Comparison of ENCODE assay signal across 8 cellular contexts in the genomic region with DNA sequence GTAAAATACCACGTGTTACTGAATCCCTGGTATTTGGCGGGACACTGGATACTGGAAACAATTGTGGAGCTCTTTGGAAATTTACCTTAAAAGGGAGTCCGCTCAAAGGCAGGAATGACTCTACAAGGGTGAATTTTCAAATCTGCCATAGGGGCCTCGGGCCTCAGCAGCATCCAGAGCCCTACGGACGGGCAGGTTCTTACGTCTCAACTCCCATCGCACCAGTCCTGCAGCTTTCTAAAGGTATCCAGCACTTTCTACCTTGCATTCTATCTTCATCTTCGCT. TPM values are rescaled to one million over a fixed set of nuclear protein-coding genes. Genes with fewer than 3 reads are reported as not detected.
DNase-seq lines count a peak whose midpoint lies in the region; ATAC-seq, FAIRE-seq and TF ChIP-seq lines count a peak whose summit lies in the region.

No MANE protein-coding gene starts in this region.

- H3K27me3 Mint-ChIP-seq in activated CD4-positive, alpha-beta memory T cell treated with anti-CD3 and anti-CD28 coated beads, Interleukin-2, amount 10 ng/mL, durations not matched to agents 7 days and 5 days, result no peaks in the 10 kb centered on the region

- no peak overlapping the region for H2AFZ ChIP-seq in HCT116 (ENCODE audit: low read depth, low read length, poor library complexity, severe bottlenecking)
- peak overlapping the region; percentile 60 for H2AFZ ChIP-seq in hepatocyte

- H3K36me3 Mint-ChIP-seq in activated CD4-positive, alpha-beta memory T cell treated with anti-CD3 and anti-CD28 coated beads, Interleukin-2, amount 10 ng/mL, durations not matched to agents 7 days and 5 days (ENCODE audit: low read depth), result peaks cover 34% of the 10 kb centered on the region

- H3K4me1 ChIP-seq in HCT116 (ENCODE audit: control insufficient read depth in 1 of 2, insufficient read depth in 2 of 2, low read length in 2 of 2), result peaks cover 22 to 34% of the 10 kb centered on the region in 2 experiments
- H3K4me1 ChIP-seq in hepatocyte (ENCODE audit: insufficient read depth), result peaks cover 40% of the 10 kb centered on the region
- H3K4me1 ChIP-seq in small intestine (ENCODE audit: control insufficient read depth in 2 of 2, insufficient read depth in 1 of 2, low read depth in 1 of 2, low read length in 1 of 2), result peaks cover 0 to 6% of the 10 kb centered on the region in 2 donors

- H3K36me3 ChIP-seq in HCT116 (ENCODE audit: control insufficient read depth in 1 of 2, insufficient read depth in 2 of 2, low read length in 2 of 2) (peaks cover 27 to 31% of the 10 kb centered on the region in 2 experiments), hepatocyte (replicated peaks; ENCODE audit: insufficient read depth, low read depth) (no peaks in the 10 kb centered on the region), small intestine (ENCODE audit: control insufficient read depth in 2 of 2, insufficient read depth in 2 of 2, low read length in 2 of 2) (peaks cover 2 to 5% of the 10 kb centered on the region in 2 donors)

- peak overlapping the region; percentile 83 for H3K27ac Mint-ChIP-seq in activated CD4-positive, alpha-beta memory T cell treated with anti-CD3 and anti-CD28 coated beads, Interleukin-2, amount 10 ng/mL, durations not matched to agents 7 days and 5 days

- TF ChIP-seq CTCF in HCT116 (IDR thresholded peaks at IDR 0.05 in 2 of 3, conservative IDR thresholded peaks at IDR 0.05 in 1 of 3; ENCODE audit: borderline replicate concordance in 1 of 3, insufficient read depth in 1 of 3, low read depth in 2 of 3, low read length in 2 of 3), result no peak
- no peak for TF ChIP-seq CTCF in hepatocyte (IDR thresholded peaks at IDR 0.05; ENCODE audit: poor library complexity)

- BruUV-seq in HCT116 (replicated peaks; lab: Mats Ljungman, UMichigan), result TSS peak; percentile 90

- H3K79me2 ChIP-seq in HCT116 (ENCODE audit: insufficient read depth, low read length) (peaks cover 95% of the 10 kb centered on the region), hepatocyte (peaks cover 62% of the 10 kb centered on the region)

- H3K4me3 ChIP-seq in HCT116 (replicated peaks in 1 of 2; ENCODE audit: low read depth in 1 of 2, low read length in 2 of 2) (peak overlapping the region; percentile 90 to 98), hepatocyte (peak overlapping the region; percentile 64), small intestine (ENCODE audit: low read depth in 1 of 2, low read length in 2 of 2) (peak overlapping the region; percentile 80 to 95)

- intact Hi-C loops in HCT116 (cut with micrococcal nuclease) (no loop called here), sciatic nerve (cut with DNase I) (no loop called here), posterior cingulate gyrus (cut with DNase I) (loop anchor here (5.0 kb wide), 1 partner anchor 84 kb away; no protein-coding TSS in a partner anchor)

- H4K20me1 ChIP-seq in HCT116 (ENCODE audit: insufficient read depth) (peaks cover 18% of the 10 kb centered on the region; the same call in 1 of the 2 replicates), hepatocyte (ENCODE audit: insufficient read depth, poor library complexity, severe bottlenecking) (no peaks in the 10 kb centered on the region)

- H3K9me3 ChIP-seq in HCT116 (ENCODE audit: control insufficient read depth in 1 of 2, insufficient read depth in 1 of 2, low read depth in 1 of 2, low read length in 2 of 2) (no peaks in the 10 kb centered on the region), hepatocyte (ENCODE audit: low read depth) (no peaks in the 10 kb centered on the region), small intestine (ENCODE audit: control insufficient read depth, low read depth) (no peaks in the 10 kb centered on the region)

- WGBS in hepatocyte (ENCODE audit: low lambda C conversion rate, missing lambda C conversion rate), result 1% methylated on average over 9 of the region's 9 CpGs
- WGBS in small intestine, 3 donors, result 0 to 1% (median 0%) methylated on average over 9 of the region's 9 CpGs

- H3K27ac ChIP-seq in HCT116 (ENCODE audit: low read depth, low read length) (peak overlapping the region; percentile 94), hepatocyte (peak overlapping the region; percentile 95), small intestine (ENCODE audit: low read depth in 1 of 2, low read length in 1 of 2) (peak overlapping the region; percentile 82 to 98)

- ATAC-seq in HCT116, result no peak
- no peak for ATAC-seq in sciatic nerve

- FAIRE-seq in small intestine (lab: Jason Lieb, UNC), result no peak

- peak overlapping the region; percentile 96 for H3K4me3 Mint-ChIP-seq in activated CD4-positive, alpha-beta memory T cell treated with anti-CD3 and anti-CD28 coated beads, Interleukin-2, amount 10 ng/mL, durations not matched to agents 7 days and 5 days

- H3K9me2 ChIP-seq in HCT116 (ENCODE audit: insufficient read depth) (no peaks in the 10 kb centered on the region), hepatocyte (replicated peaks; ENCODE audit: insufficient read depth) (no peaks in the 10 kb centered on the region)

- POLR2A ChIA-PET in HCT116 (lab: Charles Lee), result interaction anchor here (0.7 to 2.7 kb wide), 11 partner anchors 12 to 483 kb away, joined by 3 to 64 read pairs (median 5); partner anchors contain the start of genes CHCHD2, PHKG1 and SUMF2
- POLR2A ChIA-PET in activated CD4-positive, alpha-beta memory T cell treated with anti-CD3 and anti-CD28 coated beads, Interleukin-2, amount 10 ng/mL, durations not matched to agents 7 days and 5 days (lab: Charles Lee), result interaction anchor here (0.7 to 2.2 kb wide), 14 partner anchors 11 to 1292 kb away, joined by 3 to 40 read pairs (median 4); partner anchors contain the start of genes CHCHD2, SEC61G and SUMF2

- no peak for DNase-seq in HCT116 (ENCODE audit: low read depth, low spot score)
- no peak for DNase-seq in activated CD4-positive, alpha-beta memory T cell treated with anti-CD3 and anti-CD28 coated beads, Interleukin-2, amount 10 ng/mL, durations not matched to agents 7 days and 5 days
- DNase-seq in hepatocyte (ENCODE audit: low spot score), result no peak
- DNase-seq in small intestine, result no peak
- DNase-seq in sciatic nerve (ENCODE audit: low spot score), result no peak
- no peak for DNase-seq in kidney tubule cell (ENCODE audit: low spot score)
- no peak for DNase-seq in DMS153 treated with DMSO at 0.1 percent for 48 hours (lab: John Stamatoyannopoulos, UW; ENCODE audit: unreplicated experiment)
- DNase-seq in posterior cingulate gyrus, result no peak

- no peak for TF ChIP-seq RAD21 in HCT116 (IDR thresholded peaks at IDR 0.05; ENCODE audit: low read depth)

- RAD21 ChIA-PET in HCT116 (lab: Charles Lee; ENCODE audit: low non-redundant PET in 1 of 2, low total read pairs in 2 of 2, uncharacterized antibody in 2 of 2, unreplicated experiment in 2 of 2), result no interaction called here

- CTCF ChIA-PET in HCT116 (lab: Charles Lee), result interaction anchor here (0.7 to 1.2 kb wide), 4 partner anchors 12 to 23 kb away, joined by 3 to 7 read pairs (median 6); no protein-coding TSS in a partner anchor
- CTCF ChIA-PET in activated CD4-positive, alpha-beta memory T cell treated with anti-CD3 and anti-CD28 coated beads, Interleukin-2, amount 10 ng/mL, durations not matched to agents 7 days and 5 days (lab: Charles Lee), result interaction anchor here (0.8 to 2.0 kb wide), 8 partner anchors 8 to 87 kb away, joined by 3 to 18 read pairs (median 4); partner anchors contain the start of genes CHCHD2, NIPSNAP2 and SUMF2

- peaks cover 48% of the 10 kb centered on the region for H3K4me1 Mint-ChIP-seq in activated CD4-positive, alpha-beta memory T cell treated with anti-CD3 and anti-CD28 coated beads, Interleukin-2, amount 10 ng/mL, durations not matched to agents 7 days and 5 days

- H3K9ac ChIP-seq in HCT116 (ENCODE audit: low read length), result peak overlapping the region; percentile 97

- H3K27me3 ChIP-seq in HCT116 (ENCODE audit: insufficient read depth, low read length) (no peaks in the 10 kb centered on the region), hepatocyte (no peaks in the 10 kb centered on the region), small intestine (ENCODE audit: control insufficient read depth in 2 of 2, insufficient read depth in 2 of 2, low read length in 2 of 2) (no peaks in the 10 kb centered on the region)

- H3K4me2 ChIP-seq in HCT116 (ENCODE audit: low read length) (peak overlapping the region; percentile 94), hepatocyte (peak overlapping the region; percentile 83)

- no peak for TF ChIP-seq POLR2A in HCT116 (IDR thresholded peaks at IDR 0.05; ENCODE audit: borderline replicate concordance, extremely low read depth, insufficient read depth, insufficient read length)

- no peaks in the 10 kb centered on the region for H3K9me3 Mint-ChIP-seq in activated CD4-positive, alpha-beta memory T cell treated with anti-CD3 and anti-CD28 coated beads, Interleukin-2, amount 10 ng/mL, durations not matched to agents 7 days and 5 days

RNA-seq across cellular contexts. Expression of gene PSPH, which starts 0.2 kb away (rescaled TPM):
- total RNA-seq in HCT116 (2021; ENCODE audit: unreplicated experiment) (50.7 TPM), hepatocyte (160 TPM in 2 replicates), sciatic nerve (11.5 TPM)
- 36.6 and 45.9 TPM in 2 replicates for polyA plus RNA-seq in HCT116 (2012)
- total RNA-seq in activated CD4-positive, alpha-beta memory T cell treated with anti-CD3 and anti-CD28 coated beads, Interleukin-2, amount 10 ng/mL, durations not matched to agents 7 days and 5 days, result 10 to 100 TPM; 12.0 to 13.7 TPM
- polyA plus RNA-seq in hepatocyte (35.5 and 48.0 TPM in 2 replicates), small intestine (10 to 100 TPM in 1 of 3 donors, 1 to 10 TPM in 2; 2.7 to 26.7 (median 6.5) TPM)

RNA-seq across cellular contexts. Expression of gene CCT6A, which starts 0.6 kb away (rescaled TPM):
- 257 TPM for total RNA-seq in HCT116 (2021; ENCODE audit: unreplicated experiment)
- polyA plus RNA-seq in HCT116 (2012), result 215 and 226 TPM in 2 replicates
- total RNA-seq in activated CD4-positive, alpha-beta memory T cell treated with anti-CD3 and anti-CD28 coated beads, Interleukin-2, amount 10 ng/mL, durations not matched to agents 7 days and 5 days, result 100 to 1,000 TPM; 105 TPM
- total RNA-seq in hepatocyte, result 166 and 206 TPM in 2 replicates
- 121 and 131 TPM in 2 replicates for polyA plus RNA-seq in hepatocyte
- polyA plus RNA-seq in small intestine, result 100 to 1,000 TPM in 1 of 3 donors, 10 to 100 TPM in 2; 71.3 to 131 (median 73.6) TPM
- 77.3 TPM for total RNA-seq in sciatic nerve

RNA-seq across cellular contexts. Expression of gene SUMF2, which starts 13.1 kb away (rescaled TPM):
- total RNA-seq in HCT116 (2021; ENCODE audit: unreplicated experiment) (173 TPM), hepatocyte (139 and 161 TPM in 2 replicates), sciatic nerve (86.4 TPM)
- polyA plus RNA-seq in HCT116 (2012), result 154 and 174 TPM in 2 replicates
- 100 to 1,000 TPM; 118 to 119 TPM for total RNA-seq in activated CD4-positive, alpha-beta memory T cell treated with anti-CD3 and anti-CD28 coated beads, Interleukin-2, amount 10 ng/mL, durations not matched to agents 7 days and 5 days
- polyA plus RNA-seq in hepatocyte (163 and 181 TPM in 2 replicates), small intestine (100 to 1,000 TPM in 1 of 3 donors, 10 to 100 TPM in 2; 45.0 to 114 (median 71.3) TPM)

RNA-seq across cellular contexts. Expression of gene PHKG1, which starts 41.8 kb away (rescaled TPM):
- total RNA-seq in HCT116 (2021; ENCODE audit: unreplicated experiment), result 1.1 TPM
- polyA plus RNA-seq in HCT116 (2012), result 1.3 and 1.4 TPM in 2 replicates
- 1 to 10 TPM; 1.5 to 2.2 TPM for total RNA-seq in activated CD4-positive, alpha-beta memory T cell treated with anti-CD3 and anti-CD28 coated beads, Interleukin-2, amount 10 ng/mL, durations not matched to agents 7 days and 5 days
- total RNA-seq in hepatocyte, result not detected in 2 replicates
- 0.13 and 0.28 TPM in 2 replicates for polyA plus RNA-seq in hepatocyte
- 1 to 10 TPM in 1 of 3 donors, under 1 TPM in 2; 0.49 to 1.6 (median 0.81) TPM for polyA plus RNA-seq in small intestine
- 2.7 TPM for total RNA-seq in sciatic nerve

RNA-seq across cellular contexts. Expression of gene CHCHD2, which starts 55.3 kb away (rescaled TPM):
- 510 TPM for total RNA-seq in HCT116 (2021; ENCODE audit: unreplicated experiment)
- polyA plus RNA-seq in HCT116 (2012), result 595 and 600 TPM in 2 replicates
- total RNA-seq in activated CD4-positive, alpha-beta memory T cell treated with anti-CD3 and anti-CD28 coated beads, Interleukin-2, amount 10 ng/mL, durations not matched to agents 7 days and 5 days, result 100 to 1,000 TPM; 482 to 505 TPM
- 121 and 124 TPM in 2 replicates for total RNA-seq in hepatocyte
- 173 and 189 TPM in 2 replicates for polyA plus RNA-seq in hepatocyte
- 100 to 1,000 TPM; 679 to 788 (median 772) TPM for polyA plus RNA-seq in small intestine
- 170 TPM for total RNA-seq in sciatic nerve
